10 cellular contexts compared by ENCODE assay signal in genomic region chr3:139538733-139539132, GRCh38. TPM values are rescaled to one million over a fixed set of nuclear protein-coding genes. Genes with fewer than 3 reads are reported as not detected.
DNase-seq lines count a peak whose midpoint lies in the region; ATAC-seq and TF ChIP-seq lines count a peak whose summit lies in the region.
"Had no signal": no experiment of that assay in that cellular context is flagged by ENCODE, and none has a peak within 500 bp of the region (broad histone marks: within the 10 kb centered on the region; RNA-seq: fewer than 3 reads in every experiment).

No MANE protein-coding gene starts in this region.

- no peak overlapping the region for H3K23ac ChIP-seq in H9 (ENCODE audit: insufficient read length, low read depth, low read length)

- no peak overlapping the region for H4K8ac ChIP-seq in H9 (replicated peaks; ENCODE audit: insufficient read length, low read depth, low read length)

- H4K20me1 ChIP-seq in H9 (ENCODE audit: control insufficient read depth, insufficient read depth, insufficient read length), result no peaks in the 10 kb centered on the region

- no peak overlapping the region for H3K4ac ChIP-seq in H9 (ENCODE audit: low read depth, low read length)

- H3K56ac ChIP-seq in H9 (ENCODE audit: insufficient read length, low read depth, low read length), result no peak overlapping the region

- H3K4me3 Mint-ChIP-seq in H9 (peak overlapping the region; percentile 77 to 84), chondrocyte (ENCODE audit: unreplicated experiment) (peak overlapping the region; percentile 76)
- H3K4me3 Mint-ChIP-seq: HFFc6 had no signal

- H4K5ac ChIP-seq in H9 (ENCODE audit: insufficient read length, low read depth, low read length), result no peak overlapping the region

- H2BK15ac ChIP-seq in H9 (ENCODE audit: low read depth, low read length), result no peak overlapping the region

- TF ChIP-seq EP300 in sigmoid colon (IDR thresholded peaks at IDR 0.05), result no peak

- H4K91ac ChIP-seq in H9 (ENCODE audit: insufficient read length, low read depth, low read length), result no peak overlapping the region

- no peaks in the 10 kb centered on the region for H3K79me1 ChIP-seq in H9 (ENCODE audit: insufficient read depth, low read depth, low read length, poor library complexity, severe bottlenecking)

- TF ChIP-seq CTCF in H9 (conservative IDR thresholded peaks at IDR 0.05) (no peak), chondrocyte (IDR thresholded peaks at IDR 0.05) (no peak), sigmoid colon (IDR thresholded peaks at IDR 0.05) (no peak)

- no peaks in the 10 kb centered on the region for H3K9me3 ChIP-seq in H9 (ENCODE audit: control insufficient read depth, low read depth, low read length)
- no peaks in the 10 kb centered on the region for H3K9me3 ChIP-seq in iPS-18c (ENCODE audit: control insufficient read depth, insufficient read depth, low read length)
- H3K9me3 ChIP-seq in sigmoid colon, result no peaks in the 10 kb centered on the region

- H3T11ph ChIP-seq in H9 (ENCODE audit: low read length), result no peak overlapping the region

- H3K36me3 ChIP-seq in sigmoid colon, result no peaks in the 10 kb centered on the region

- no peak for TF ChIP-seq POLR2A in sigmoid colon (IDR thresholded peaks at IDR 0.05)

- H3K79me2 ChIP-seq in H9 (ENCODE audit: insufficient read depth, low read length), result no peaks in the 10 kb centered on the region

- no peak overlapping the region for H2BK120ac ChIP-seq in H9 (ENCODE audit: low read depth, low read length, poor library complexity, severe bottlenecking)

- H3K9me3 Mint-ChIP-seq in H9 (no peaks in the 10 kb centered on the region), chondrocyte (ENCODE audit: low read depth) (no peaks in the 10 kb centered on the region)

- no CpG with 5 or more reads among the region's 21 CpGs for WGBS in H9 (ENCODE audit: extremely low coverage, insufficient read length, low lambda C conversion rate)
- WGBS in sigmoid colon, 2 donors, result 40 to 66% methylated on average over 21 of the region's 21 CpGs

- no peak for ATAC-seq in HG03025 (IDR thresholded peaks at IDR 0.05; ENCODE audit: low FRiP score, unreplicated experiment)
- ATAC-seq in GM19035 (IDR thresholded peaks at IDR 0.05; ENCODE audit: unreplicated experiment), result no peak

- peaks cover 13% of the 10 kb centered on the region for H3K23me2 ChIP-seq in H9 (ENCODE audit: insufficient read length, low read depth, low read length, poor library complexity, severe bottlenecking)

- intact Hi-C loops in sigmoid colon (cut with DNase I), result loop anchor here (10.0 kb wide), 1 partner anchor 136 kb away; the partner anchor contains the start of gene NMNAT3

- no peaks in the 10 kb centered on the region; a peak in 1 of 7 replicates for H3K36me3 Mint-ChIP-seq in H9 (ENCODE audit: insufficient read depth in 1 of 3, low read depth in 3 of 3)
- no peaks in the 10 kb centered on the region for H3K36me3 Mint-ChIP-seq in chondrocyte (ENCODE audit: low read depth)

- H3K9ac ChIP-seq in H9 (ENCODE audit: extremely low read depth, insufficient read length, low read length), result no peak overlapping the region

- no peak overlapping the region for H3K14ac ChIP-seq in H9 (ENCODE audit: insufficient read depth, low read length)

- peak overlapping the region; percentile 77 for H3K4me3 ChIP-seq in iPS-18c (ENCODE audit: insufficient read depth, low read depth, low read length)
- peak overlapping the region; percentile 28 to 63 (median 54) for H3K4me3 ChIP-seq in sigmoid colon

- H3K4me1 Mint-ChIP-seq in H9 (peaks cover 58 to 62% of the 10 kb centered on the region in 2 experiments), chondrocyte (ENCODE audit: low read depth) (peaks cover 64% of the 10 kb centered on the region)

- H3K4me1 ChIP-seq in H9 (ENCODE audit: insufficient read depth, low read length) (peaks cover 10% of the 10 kb centered on the region; the same call in 1 of the 2 replicates), sigmoid colon (peaks cover 0 to 51% (median 43%) of the 10 kb centered on the region in 4 donors)

- H3K27me3 Mint-ChIP-seq in H9 (ENCODE audit: low read depth) (peaks cover 59% of the 10 kb centered on the region), chondrocyte (ENCODE audit: low read depth) (no peaks in the 10 kb centered on the region)

- peak; percentile 44 for DNase-seq in H9
- no peak for DNase-seq in chondrocyte (ENCODE audit: low spot score)
- DNase-seq in sigmoid colon, result peak; percentile 81
- DNase-seq in NOMO-1 treated with DMSO at 0.1 percent for 48 hours (lab: John Stamatoyannopoulos, UW; ENCODE audit: unreplicated experiment), result no peak
- DNase-seq in NCI-H446 treated with DMSO at 0.1 percent for 48 hours (lab: John Stamatoyannopoulos, UW), result no peak
- DNase-seq: HFFc6, NCI-H446 had no signal

- H3K27me3 ChIP-seq in H9 (ENCODE audit: insufficient read depth, low read length), result peaks cover 3% of the 10 kb centered on the region; the same call in 1 of the 2 replicates
- H3K27me3 ChIP-seq in sigmoid colon, result no peaks in the 10 kb centered on the region

- no peak overlapping the region for H2AK5ac ChIP-seq in H9 (ENCODE audit: insufficient read length, low read length)

- no peak overlapping the region for H2BK5ac ChIP-seq in H9 (ENCODE audit: insufficient read length, low read length)

- no peak overlapping the region for H2BK20ac ChIP-seq in H9 (ENCODE audit: low read depth, low read length, poor library complexity, severe bottlenecking)

- H3K27ac Mint-ChIP-seq in H9 (no peak overlapping the region), chondrocyte (ENCODE audit: unreplicated experiment) (no peak overlapping the region)
- H3K27ac Mint-ChIP-seq: HFFc6 had no signal

- no peak overlapping the region for H2BK12ac ChIP-seq in H9 (ENCODE audit: insufficient read length, low read depth, low read length)

- H3K27ac ChIP-seq in H9 (ENCODE audit: insufficient read length, low read depth, low read length) (no peak overlapping the region), sigmoid colon (peak overlapping the region; percentile 62 to 77 (median 70))

- H3K18ac ChIP-seq in H9 (ENCODE audit: insufficient read length, low read depth, low read length), result no peak overlapping the region

- no peak overlapping the region for H2AFZ ChIP-seq in H9 (ENCODE audit: low read length)

- H3K4me2 ChIP-seq in H9 (ENCODE audit: insufficient read depth, insufficient read length, low read length), result peak overlapping the region; percentile 44

RNA-seq across cellular contexts. Expression of gene RBP1, which starts 0.8 kb away (rescaled TPM):
- total RNA-seq in H9 (2021), result 39.1 and 42.6 TPM in 2 replicates
- total RNA-seq in chondrocyte, result 13.2 to 24.6 TPM (median 19.8 TPM) in 3 replicates
- total RNA-seq in sigmoid colon, result 10 to 100 TPM in 3 of 4 donors, 1 to 10 TPM in 1; 7.5 to 32.7 (median 10.5) TPM
- polyA plus RNA-seq in sigmoid colon, result 10 to 100 TPM; 15.4 to 17.8 (median 16.8) TPM
- total RNA-seq: HFFc6 had no signal

Comparison
In these comparisons a context has a peak if more than half of its experiments do, and no peak if none do; other contexts are left out.
1. DNase-seq: peak in H9 (single experiment) and sigmoid colon (single experiment); none in chondrocyte (single experiment), NOMO-1 treated with DMSO at 0.1 percent for 48 hours (single experiment) and NCI-H446 treated with DMSO at 0.1 percent for 48 hours (single experiment).